17 cellular contexts compared by ENCODE assay signal in the genomic region with DNA sequence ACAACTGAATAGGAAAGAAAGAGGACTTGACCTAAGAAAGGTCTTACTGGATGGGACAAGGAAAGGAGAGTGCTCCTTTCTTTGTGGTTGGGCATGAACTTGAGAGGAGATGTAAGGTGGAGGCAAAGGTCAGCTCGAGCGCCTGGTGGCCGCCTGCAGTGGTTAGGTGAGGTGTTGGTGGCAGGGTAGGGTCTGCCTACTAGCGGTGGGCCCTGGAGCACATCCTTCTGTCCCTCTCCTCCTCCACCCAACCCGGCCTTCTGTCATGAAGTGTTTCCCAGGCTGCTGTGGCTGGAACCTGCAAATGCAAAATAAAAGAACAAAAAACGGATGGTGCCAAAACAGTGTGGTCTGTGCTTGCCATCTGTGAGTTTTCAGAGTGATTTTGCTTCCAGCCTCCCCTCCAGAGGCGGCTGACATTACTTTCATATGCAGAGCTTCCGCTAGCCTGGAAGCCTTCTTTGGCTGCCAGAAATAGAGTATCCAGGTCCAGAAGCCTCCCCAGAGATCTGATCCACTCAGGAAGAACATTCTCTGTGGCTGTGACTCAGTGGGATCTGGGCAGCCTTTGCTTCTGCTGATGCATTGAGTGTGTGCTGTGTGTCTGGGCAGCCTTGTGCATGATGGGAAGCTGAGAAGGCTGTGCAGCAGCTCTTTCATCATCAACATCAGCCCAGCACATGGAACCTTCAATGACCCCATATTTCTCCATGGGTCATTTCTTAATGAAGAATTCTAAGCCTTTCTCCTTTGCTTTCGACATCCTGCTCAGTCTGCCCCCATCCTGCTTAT.
DNase-seq lines count a peak whose midpoint lies in the region; ATAC-seq and TF ChIP-seq lines count a peak whose summit lies in the region.
"Had no signal": no experiment of that assay in that cellular context is flagged by ENCODE, and none has a peak within 500 bp of the region (broad histone marks: within the 10 kb centered on the region; RNA-seq: fewer than 3 reads in every experiment).

No MANE protein-coding gene starts in this region.

- intact Hi-C loops in Right ventricle myocardium inferior (cut with DNase I) (no loop called here), psoas muscle (cut with DNase I) (no loop called here)

- H3K27ac ChIP-seq in psoas muscle: no peak overlapping the region
- H3K27ac ChIP-seq: colonic mucosa had no signal

- DNase-seq in AG20443 (ENCODE audit: low spot score): peak; percentile 77
- DNase-seq in SKM-1 (lab: John Stamatoyannopoulos, UW; ENCODE audit: unreplicated experiment): peak; percentile 80
- peak; percentile 70 for DNase-seq in Right ventricle myocardium inferior (ENCODE audit: missing footprints)
- DNase-seq in psoas muscle: peak; percentile 75 to 81
- DNase-seq in ureter (ENCODE audit: low spot score): no peak
- DNase-seq in G401 (ENCODE audit: low spot score): no peak
- DNase-seq: activated CD8-positive, alpha-beta memory T cell treated with anti-CD3 and anti-CD28 coated beads, Interleukin-2, amount 10 ng/mL, durations not matched to agents 7 days and 5 days; activated naive CD8-positive, alpha-beta T cell treated with anti-CD3 and anti-CD28 coated beads for 36 hours; colonic mucosa; naive B cell; NCI-H1105 treated with DMSO at 0.1 percent for 48 hours; NCI-H510A treated with DMSO at 0.1 percent for 48 hours; RPMI8226 had no signal

- H3K27me3 ChIP-seq in psoas muscle (ENCODE audit: insufficient read depth in 3 of 3, low read length in 2 of 3): peaks cover 0 to 1% (median 0%) of the 10 kb centered on the region in 3 donors
- H3K27me3 ChIP-seq: colonic mucosa had no signal

- TF ChIP-seq CTCF in psoas muscle (IDR thresholded peaks at IDR 0.05): no peak

- no peaks in the 10 kb centered on the region for H3K4me1 ChIP-seq in psoas muscle
- H3K4me1 ChIP-seq: colonic mucosa, HAP-1 had no signal

- ATAC-seq in Right ventricle myocardium inferior: peak; percentile 93
- ATAC-seq in psoas muscle: peak; percentile 49 to 88 (median 76)
- no peak for ATAC-seq in HG03159 (IDR thresholded peaks at IDR 0.05; ENCODE audit: unreplicated experiment)
- ATAC-seq in GM19324 (IDR thresholded peaks at IDR 0.05; ENCODE audit: low FRiP score, unreplicated experiment): no peak
- ATAC-seq: activated CD8-positive, alpha-beta memory T cell treated with anti-CD3 and anti-CD28 coated beads, Interleukin-2, amount 10 ng/mL, durations not matched to agents 7 days and 5 days had no signal

- H3K4me3 ChIP-seq in psoas muscle: no peak overlapping the region
- H3K4me3 ChIP-seq: colonic mucosa, HAP-1, skin epidermis had no signal

- 65 to 77% (median 72%) methylated on average over 9 of the region's 9 CpGs for WGBS in psoas muscle, 3 donors

- no peaks in the 10 kb centered on the region for H3K36me3 ChIP-seq in psoas muscle (ENCODE audit: insufficient read depth in 1 of 2, low read depth in 1 of 2)
- H3K36me3 ChIP-seq: colonic mucosa, HAP-1 had no signal

- in situ Hi-C loops in G401 (cut with HindIII; ENCODE audit: low sequenced_read_pairs): no loop called here

- H3K9me3 ChIP-seq in psoas muscle: no peaks in the 10 kb centered on the region
- H3K9me3 ChIP-seq: colonic mucosa, HAP-1 had no signal

Comparison
In these comparisons a context has a peak if more than half of its experiments do, and no peak if none do; other contexts are left out.
1. DNase-seq: peak in AG20443 (single experiment), SKM-1 (single experiment), Right ventricle myocardium inferior (single experiment) and psoas muscle (2 of 2); none in ureter (single experiment) and G401 (single experiment).
2. ATAC-seq: peak in Right ventricle myocardium inferior (single experiment) and psoas muscle (4 of 4); none in HG03159 (single experiment) and GM19324 (single experiment).